In genomic region chr21:44967082-44968047, GRCh38 we compare ENCODE assay signal across 1 cellular context.
TF ChIP-seq lines count a peak whose summit lies in the region.

No MANE protein-coding gene starts in this region.

TF ChIP-seq in WTC11, 78 proteins besides CTCF, POLR2A, EP300 and RAD21 (continued from another document):
- TF ChIP-seq, protein P1, sequence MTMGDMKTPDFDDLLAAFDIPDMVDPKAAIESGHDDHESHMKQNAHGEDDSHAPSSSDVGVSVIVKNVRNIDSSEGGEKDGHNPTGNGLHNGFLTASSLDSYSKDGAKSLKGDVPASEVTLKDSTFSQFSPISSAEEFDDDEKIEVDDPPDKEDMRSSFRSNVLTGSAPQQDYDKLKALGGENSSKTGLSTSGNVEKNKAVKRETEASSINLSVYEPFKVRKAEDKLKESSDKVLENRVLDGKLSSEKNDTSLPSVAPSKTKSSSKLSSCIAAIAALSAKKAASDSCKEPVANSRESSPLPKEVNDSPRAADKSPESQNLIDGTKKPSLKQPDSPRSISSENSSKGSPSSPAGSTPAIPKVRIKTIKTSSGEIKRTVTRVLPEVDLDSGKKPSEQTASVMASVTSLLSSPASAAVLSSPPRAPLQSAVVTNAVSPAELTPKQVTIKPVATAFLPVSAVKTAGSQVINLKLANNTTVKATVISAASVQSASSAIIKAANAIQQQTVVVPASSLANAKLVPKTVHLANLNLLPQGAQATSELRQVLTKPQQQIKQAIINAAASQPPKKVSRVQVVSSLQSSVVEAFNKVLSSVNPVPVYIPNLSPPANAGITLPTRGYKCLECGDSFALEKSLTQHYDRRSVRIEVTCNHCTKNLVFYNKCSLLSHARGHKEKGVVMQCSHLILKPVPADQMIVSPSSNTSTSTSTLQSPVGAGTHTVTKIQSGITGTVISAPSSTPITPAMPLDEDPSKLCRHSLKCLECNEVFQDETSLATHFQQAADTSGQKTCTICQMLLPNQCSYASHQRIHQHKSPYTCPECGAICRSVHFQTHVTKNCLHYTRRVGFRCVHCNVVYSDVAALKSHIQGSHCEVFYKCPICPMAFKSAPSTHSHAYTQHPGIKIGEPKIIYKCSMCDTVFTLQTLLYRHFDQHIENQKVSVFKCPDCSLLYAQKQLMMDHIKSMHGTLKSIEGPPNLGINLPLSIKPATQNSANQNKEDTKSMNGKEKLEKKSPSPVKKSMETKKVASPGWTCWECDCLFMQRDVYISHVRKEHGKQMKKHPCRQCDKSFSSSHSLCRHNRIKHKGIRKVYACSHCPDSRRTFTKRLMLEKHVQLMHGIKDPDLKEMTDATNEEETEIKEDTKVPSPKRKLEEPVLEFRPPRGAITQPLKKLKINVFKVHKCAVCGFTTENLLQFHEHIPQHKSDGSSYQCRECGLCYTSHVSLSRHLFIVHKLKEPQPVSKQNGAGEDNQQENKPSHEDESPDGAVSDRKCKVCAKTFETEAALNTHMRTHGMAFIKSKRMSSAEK (CRISPR knock-in tag; IDR thresholded peaks at IDR 0.05; ENCODE audit: borderline replicate concordance), result no peak
- no peak for TF ChIP-seq TEAD4 (CRISPR knock-in tag; IDR thresholded peaks at IDR 0.05)
- TF ChIP-seq, protein P2, sequence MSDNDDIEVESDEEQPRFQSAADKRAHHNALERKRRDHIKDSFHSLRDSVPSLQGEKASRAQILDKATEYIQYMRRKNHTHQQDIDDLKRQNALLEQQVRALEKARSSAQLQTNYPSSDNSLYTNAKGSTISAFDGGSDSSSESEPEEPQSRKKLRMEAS (CRISPR knock-in tag; IDR thresholded peaks at IDR 0.05), result no peak
